9 cellular contexts compared by ENCODE assay signal in the genomic region with DNA sequence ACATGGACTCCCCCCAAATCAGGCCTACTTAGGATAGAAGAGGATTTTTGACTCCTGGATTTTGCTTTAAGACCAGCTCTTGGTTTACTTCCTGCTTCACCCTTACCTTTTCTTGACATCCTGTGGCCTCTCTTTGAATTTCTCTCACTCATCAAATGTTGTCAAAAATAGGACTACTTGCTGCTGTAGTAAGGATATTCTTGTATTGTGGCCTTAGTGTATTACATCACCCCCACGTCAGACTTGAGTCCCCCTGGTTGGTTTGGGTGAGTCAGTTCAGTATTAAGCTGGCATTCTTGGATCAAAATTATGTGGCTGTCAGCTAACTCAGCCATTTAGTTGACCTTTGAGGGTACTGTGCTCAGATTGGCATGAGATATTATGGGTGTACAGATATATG. TPM values are rescaled to one million over a fixed set of nuclear protein-coding genes. Genes with fewer than 3 reads are reported as not detected.
DNase-seq lines count a peak whose midpoint lies in the region; ATAC-seq and TF ChIP-seq lines count a peak whose summit lies in the region.
"Had no signal": no experiment of that assay in that cellular context is flagged by ENCODE, and none has a peak within 500 bp of the region (broad histone marks: within the 10 kb centered on the region; RNA-seq: fewer than 3 reads in every experiment).

No MANE protein-coding gene starts in this region.

- H3K9me3 ChIP-seq in OCI-LY1 (ENCODE audit: low read length) = no peaks in the 10 kb centered on the region

- H3K36me3 ChIP-seq in OCI-LY1 (ENCODE audit: insufficient read depth, low read length) = peaks cover 30% of the 10 kb centered on the region

- H3K9me2 ChIP-seq in OCI-LY1 (ENCODE audit: low read depth, low read length) = no peaks in the 10 kb centered on the region

- peak overlapping the region; percentile 72 for H3K27ac ChIP-seq in OCI-LY1 (ENCODE audit: low read depth, low read length, poor library complexity, severe bottlenecking)

- H2AFZ ChIP-seq in OCI-LY1 (ENCODE audit: low read length) = no peak overlapping the region

- TF ChIP-seq CTCF in OCI-LY1 (IDR thresholded peaks at IDR 0.05; ENCODE audit: low read length) = no peak
- TF ChIP-seq CTCF in epithelial cell of esophagus (IDR thresholded peaks at IDR 0.05; ENCODE audit: insufficient read depth, low read depth, low read length, missing control alignments) = no peak

- H3K9me3 Mint-ChIP-seq in activated T-cell treated with anti-CD3 and anti-CD28 coated beads, Interleukin-2, amount 50 U/mL, for 72 hours = no peaks in the 10 kb centered on the region
- H3K9me3 Mint-ChIP-seq: immature natural killer cell had no signal

- no peaks in the 10 kb centered on the region for H3F3A ChIP-seq in OCI-LY1 (ENCODE audit: insufficient read depth, low read length)

- no peak overlapping the region for H3K4me3 Mint-ChIP-seq in activated T-cell treated with anti-CD3 and anti-CD28 coated beads, Interleukin-2, amount 50 U/mL, for 72 hours
- H3K4me3 Mint-ChIP-seq: immature natural killer cell had no signal

- peaks cover 53% of the 10 kb centered on the region for H3K79me2 ChIP-seq in OCI-LY1 (ENCODE audit: insufficient read depth, low read length)

- H3K4me3 ChIP-seq in OCI-LY1 (ENCODE audit: low read depth, low read length, poor library complexity, severe bottlenecking) (peak overlapping the region; percentile 85), epithelial cell of esophagus (ENCODE audit: low read length) (peak overlapping the region; percentile 64)

- H3K36me3 Mint-ChIP-seq in activated T-cell treated with anti-CD3 and anti-CD28 coated beads, Interleukin-2, amount 50 U/mL, for 72 hours (ENCODE audit: insufficient read depth in 2 of 2) = peaks cover 2 to 13% of the 10 kb centered on the region in 2 donors
- H3K36me3 Mint-ChIP-seq: immature natural killer cell had no signal

- peaks cover 34% of the 10 kb centered on the region for H3K4me1 ChIP-seq in OCI-LY1 (ENCODE audit: insufficient read depth, low read length, severe bottlenecking)

- no peak overlapping the region for H3K27ac Mint-ChIP-seq in activated T-cell treated with anti-CD3 and anti-CD28 coated beads, Interleukin-2, amount 50 U/mL, for 72 hours
- H3K27ac Mint-ChIP-seq: immature natural killer cell had no signal

- H3K27me3 Mint-ChIP-seq in activated T-cell treated with anti-CD3 and anti-CD28 coated beads, Interleukin-2, amount 50 U/mL, for 72 hours (ENCODE audit: low read depth) = no peaks in the 10 kb centered on the region

- peaks cover 5% of the 10 kb centered on the region for H3K4me1 Mint-ChIP-seq in activated T-cell treated with anti-CD3 and anti-CD28 coated beads, Interleukin-2, amount 50 U/mL, for 72 hours (ENCODE audit: low read depth)
- H3K4me1 Mint-ChIP-seq: immature natural killer cell had no signal

- peak overlapping the region; percentile 99 for H3K4me2 ChIP-seq in OCI-LY1 (ENCODE audit: low read length)

- H4K20me1 ChIP-seq in OCI-LY1 (ENCODE audit: insufficient read depth, low read length) = no peaks in the 10 kb centered on the region

- H3K9ac ChIP-seq in OCI-LY1 (ENCODE audit: low read length) = peak overlapping the region; percentile 90

- ATAC-seq in activated T-cell treated with anti-CD3 and anti-CD28 coated beads, Interleukin-2, amount 50 U/mL, for 72 hours (replicated peaks in 1 of 2) = peak; percentile 62 to 67
- ATAC-seq in stimulated activated naive CD8-positive, alpha-beta T cell treated with anti-CD3 and anti-CD28 coated beads, Interleukin-15, Interleukin-2, amounts not matched to agents 100 U/mL and 50 U/mL, for 24 hours = peak; percentile 71

- peak; percentile 40 to 52 for DNase-seq in activated T-cell treated with anti-CD3 and anti-CD28 coated beads, Interleukin-2, amount 50 U/mL, for 72 hours
- DNase-seq in activated T-cell treated with anti-CD3 and anti-CD28 coated beads, Interleukin-2, amount 50 U/mL, for 1 hour = no peak
- DNase-seq in epithelial cell of esophagus (ENCODE audit: low read depth) (peak; percentile 59), NCI-H2227 (lab: John Stamatoyannopoulos, UW; ENCODE audit: unreplicated experiment) (no peak), AML-193 (lab: John Stamatoyannopoulos, UW) (no peak), NCI-H345 treated with DMSO at 0.1 percent for 48 hours (lab: John Stamatoyannopoulos, UW; ENCODE audit: unreplicated experiment) (no peak)
- DNase-seq in stimulated activated naive CD8-positive, alpha-beta T cell treated with anti-CD3 and anti-CD28 coated beads, Interleukin-15, Interleukin-2, amounts not matched to agents 100 U/mL and 50 U/mL, for 24 hours = peak; percentile 28
- DNase-seq: immature natural killer cell had no signal

- H3K27me3 ChIP-seq in OCI-LY1 (ENCODE audit: insufficient read depth, low read length) = no peaks in the 10 kb centered on the region

RNA-seq across cellular contexts. Expression of a gene that starts 1.1 kb away (rescaled TPM):
- 100 to 1,000 TPM; 114 to 132 TPM for total RNA-seq in activated T-cell treated with anti-CD3 and anti-CD28 coated beads, Interleukin-2, amount 50 U/mL, for 72 hours

RNA-seq across cellular contexts. Expression of a gene that starts 17.5 kb away (rescaled TPM):
- 100 to 1,000 TPM; 120 to 152 TPM for total RNA-seq in activated T-cell treated with anti-CD3 and anti-CD28 coated beads, Interleukin-2, amount 50 U/mL, for 72 hours

Comparison
In these comparisons a context has a peak if more than half of its experiments do, and no peak if none do; other contexts are left out.
1. DNase-seq: peak in activated T-cell treated with anti-CD3 and anti-CD28 coated beads, Interleukin-2, amount 50 U/mL, for 72 hours (2 of 2), epithelial cell of esophagus (single experiment) and stimulated activated naive CD8-positive, alpha-beta T cell treated with anti-CD3 and anti-CD28 coated beads, Interleukin-15, Interleukin-2, amounts not matched to agents 100 U/mL and 50 U/mL, for 24 hours (single experiment); none in activated T-cell treated with anti-CD3 and anti-CD28 coated beads, Interleukin-2, amount 50 U/mL, for 1 hour (single experiment), NCI-H2227 (single experiment), AML-193 (0 of 2) and NCI-H345 treated with DMSO at 0.1 percent for 48 hours (single experiment).